22 cellular contexts compared by ENCODE assay signal in the genomic region with DNA sequence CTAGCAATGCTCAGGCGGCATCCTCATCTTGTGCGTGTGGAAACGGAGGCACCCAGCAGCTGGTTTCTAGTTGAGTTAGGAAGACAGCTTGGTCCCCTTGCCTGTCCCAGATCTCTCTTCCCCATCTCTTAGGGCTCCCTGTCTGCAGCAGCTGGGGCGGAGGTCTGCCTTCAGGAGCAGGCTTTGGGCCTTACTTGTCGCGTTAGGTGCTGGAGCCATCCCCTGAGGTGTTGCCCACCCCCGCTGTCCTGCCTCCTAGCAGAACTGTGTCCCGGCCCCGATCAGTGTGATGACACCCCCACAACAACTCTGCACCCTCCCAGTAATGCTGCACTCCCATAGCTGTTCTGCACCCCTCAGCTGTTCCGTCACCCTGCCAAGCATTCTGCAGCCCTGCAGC. TPM values are rescaled to one million over a fixed set of nuclear protein-coding genes. Genes with fewer than 3 reads are reported as not detected.
"Had no signal": no experiment of that assay in that cellular context is flagged by ENCODE, and none has a peak within 500 bp of the region (broad histone marks: within the 10 kb centered on the region; RNA-seq: fewer than 3 reads in every experiment).

No MANE protein-coding gene starts in this region.

- H3K36me3 ChIP-seq: MG63 had no signal

- H3K4me2 ChIP-seq: SK-N-SH had no signal

- ATAC-seq: Panc1, PC-3 had no signal

- H3K27ac ChIP-seq: RWPE1 had no signal

- H3K4me3 ChIP-seq: MG63 had no signal

- H3K27me3 ChIP-seq: MG63 had no signal

- H3K9ac ChIP-seq: SK-N-SH had no signal

- H3K9me3 ChIP-seq: MG63, SK-N-SH had no signal

- DNase-seq: KBM-7, MG63, NCI-H1092, NCI-H1105 treated with DMSO at 0.1 percent for 48 hours, NCI-H1417 treated with DMSO at 0.1 percent for 48 hours, NCI-H187, NCI-H2029, NCI-H2081 treated with DMSO at 0.1 percent for 48 hours, NCI-H2171, NCI-H226, NCI-H446, NCI-H510A, NCI-H524 treated with DMSO at 0.1 percent for 48 hours, NCI-H69, NCI-H774, PC-3, SHP77, SK-N-SH, SW 1271 had no signal

RNA-seq across cellular contexts. Expression of gene UMODL1, which starts 40.7 kb away (rescaled TPM):
- total RNA-seq: PC-3, SK-MEL-5 had no signal
- polyA plus RNA-seq: SK-N-SH had no signal
